In the genomic region with DNA sequence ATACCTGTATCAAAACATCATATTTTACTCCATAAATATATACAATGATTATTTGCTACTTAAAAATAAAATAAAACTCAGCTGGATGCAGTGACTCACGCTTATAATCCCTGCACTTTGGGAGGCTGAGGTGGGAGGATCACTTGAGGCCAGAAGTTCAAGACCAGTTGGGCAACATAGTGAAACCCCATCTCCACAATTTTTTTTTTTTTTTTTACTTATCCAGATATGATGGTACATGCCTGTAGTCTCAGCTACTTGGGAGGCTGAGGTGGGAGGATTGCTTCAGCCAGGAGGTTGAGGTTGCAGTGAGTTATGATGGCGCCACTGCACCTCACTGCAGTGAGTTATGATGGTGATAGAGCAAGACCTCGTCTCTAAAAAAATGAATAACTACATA, we compare ENCODE assay signal across 25 cellular contexts.
"Had no signal": no experiment of that assay in that cellular context is flagged by ENCODE, and none has a peak within 500 bp of the region (broad histone marks: within the 10 kb centered on the region; RNA-seq: fewer than 3 reads in every experiment).

No MANE protein-coding gene starts in this region.

- H3K36me3 Mint-ChIP-seq: type B pancreatic cell had no signal

- H3K9me3 Mint-ChIP-seq: nephron; stimulated activated naive CD8-positive, alpha-beta T cell treated with anti-CD3 and anti-CD28 coated beads, Interleukin-15, Interleukin-2, amounts not matched to agents 100 ng/mL and 50 ng/mL, for 24 hours; type B pancreatic cell had no signal

- H3K36me3 ChIP-seq: esophagus muscularis mucosa, left ventricle myocardium inferior, thoracic aorta, uterus, WERI-Rb-1 had no signal

- H3K4me1 ChIP-seq: uterus had no signal

- H3K4me3 ChIP-seq: esophagus muscularis mucosa, left ventricle myocardium inferior, lung, mucosa of descending colon, skin epidermis, thoracic aorta, uterus had no signal

- H3K27me3 Mint-ChIP-seq: stimulated activated naive CD8-positive, alpha-beta T cell treated with anti-CD3 and anti-CD28 coated beads, Interleukin-15, Interleukin-2, amounts not matched to agents 100 ng/mL and 50 ng/mL, for 24 hours had no signal

- H3K27ac Mint-ChIP-seq: nephron, progenitor cell of endocrine pancreas, type B pancreatic cell had no signal

- H3K4me3 Mint-ChIP-seq: nephron; stimulated activated naive CD8-positive, alpha-beta T cell treated with anti-CD3 and anti-CD28 coated beads, Interleukin-15, Interleukin-2, amounts not matched to agents 100 ng/mL and 50 ng/mL, for 24 hours; type B pancreatic cell had no signal

- H3K9me3 ChIP-seq: esophagus muscularis mucosa, left ventricle myocardium inferior, mucosa of descending colon, thoracic aorta, uterus had no signal

- DNase-seq: activated CD4-positive, alpha-beta T cell treated with anti-CD3 and anti-CD28 coated beads for 48 hours; activated CD4-positive, alpha-beta T cell treated with anti-CD3 and anti-CD28 coated beads, Interleukin-2, amount 50 U/mL, for 48 hours; activated CD8-positive, alpha-beta memory T cell treated with anti-CD3 and anti-CD28 coated beads for 24 hours; activated gamma-delta T cell treated with Interleukin-2 at 50 U/mL for 16 hours; activated naive CD4-positive, alpha-beta T cell treated with anti-CD3 and anti-CD28 coated beads, Interleukin-2, amount 50 U/mL, for 16 hours; amygdala; caudate nucleus; islet precursor cell; left ventricle myocardium inferior; mucosa of descending colon; retina; stimulated activated CD4-positive, alpha-beta T cell treated with anti-CD3 and anti-CD28 coated beads, Interleukin-12 subunit alpha, Interleukin-12 subunit beta, amount 100 ng/mL, for 4 hours; stimulated activated CD4-positive, alpha-beta T cell treated with anti-CD3 and anti-CD28 coated beads, Interleukin-4, amount 100 ng/mL, for 1 hour; uterus; WERI-Rb-1 had no signal

- ATAC-seq: activated CD4-positive, CD25-positive, alpha-beta regulatory T cell treated with anti-CD3 and anti-CD28 coated beads, Interleukin-2, amount 50 U/mL, for 24 hours; mucosa of descending colon; sciatic nerve had no signal

- H3K27ac ChIP-seq: esophagus muscularis mucosa, left ventricle myocardium inferior, thoracic aorta, uterus, WERI-Rb-1 had no signal

- H3K27me3 ChIP-seq: uterus had no signal
